ENCODE assay signal across 8 cellular contexts in the genomic region with DNA sequence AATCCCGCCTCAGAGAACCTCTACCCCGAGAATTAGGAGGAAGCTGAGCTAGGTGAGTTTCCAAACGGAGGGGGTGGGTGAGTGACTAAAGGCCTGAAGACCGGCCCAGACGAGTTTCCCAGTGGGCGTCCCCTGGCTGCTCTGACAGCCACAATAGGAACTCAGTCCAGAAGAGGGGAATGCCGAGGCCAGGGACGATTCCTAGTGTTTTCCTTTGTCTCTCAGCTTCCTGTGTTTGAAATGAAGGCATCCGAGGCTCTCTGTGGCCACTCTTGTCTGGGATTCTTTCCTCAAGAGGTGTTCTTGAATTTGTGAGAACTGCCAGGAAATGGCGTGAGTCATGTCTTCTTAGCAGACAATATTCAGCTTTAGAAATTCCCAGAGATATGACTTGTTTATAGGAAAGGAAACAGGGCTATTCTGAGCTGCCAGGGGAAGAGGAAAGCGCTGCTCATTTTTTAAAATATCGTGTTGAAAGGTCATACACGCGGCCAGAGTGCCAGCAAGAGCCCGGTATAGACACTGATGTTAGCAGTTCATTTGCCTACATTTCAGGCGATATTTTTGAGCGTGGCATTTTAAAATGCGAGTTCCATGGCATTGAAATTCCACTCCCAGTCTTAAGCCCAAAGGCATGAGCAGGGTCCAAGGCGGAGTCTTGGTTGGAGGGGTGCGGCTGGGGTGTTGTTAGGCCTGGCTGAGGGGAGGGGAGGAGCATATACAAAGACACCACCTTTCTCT.
DNase-seq lines count a peak whose midpoint lies in the region; ATAC-seq, FAIRE-seq and TF ChIP-seq lines count a peak whose summit lies in the region.

No MANE protein-coding gene starts in this region.

- FAIRE-seq in HTR-8/SVneo (lab: Jason Lieb, UNC): peak; percentile 46

- no peak for DNase-seq in natural killer cell treated with Interleukin-12 subunit alpha and Interleukin-12 subunit beta and Interleukin-15 and Interleukin-18, amount 100 ng/mL, for 72 hours (ENCODE audit: low spot score)
- DNase-seq in natural killer cell: no peak
- peak; percentile 57 for DNase-seq in HTR-8/SVneo (ENCODE audit: insufficient read length, low spot score)
- DNase-seq in Right ventricle myocardium inferior (ENCODE audit: missing footprints): no peak
- DNase-seq in posterior vena cava (ENCODE audit: low spot score): peak; percentile 93
- DNase-seq in HT-29 (ENCODE audit: low spot score): no peak
- no peak for DNase-seq in NCI-H1436 treated with DMSO at 0.1 percent for 48 hours (lab: John Stamatoyannopoulos, UW)

- intact Hi-C loops in natural killer cell (cut with micrococcal nuclease): no loop called here
- intact Hi-C loops in Right ventricle myocardium inferior (cut with DNase I): loop anchor here (2.0 to 10.0 kb wide), 2 partner anchors 170 to 290 kb away; partner anchors contain the start of gene KLF7
- intact Hi-C loops in posterior vena cava (cut with DNase I): loop anchor here in 1 of 2 donors (10.0 kb wide), 2 partner anchors 80 to 170 kb away; partner anchors contain the start of gene KLF7

- TF ChIP-seq CTCF in natural killer cell (IDR thresholded peaks at IDR 0.05): no peak

- no peaks in the 10 kb centered on the region for H3K9me3 Mint-ChIP-seq in natural killer cell treated with Interleukin-12 subunit alpha and Interleukin-12 subunit beta and Interleukin-15 and Interleukin-18, amount 100 ng/mL, for 72 hours
- H3K9me3 Mint-ChIP-seq in natural killer cell: no peaks in the 10 kb centered on the region
- H3K9me3 Mint-ChIP-seq in activated T-helper 17 cell treated with anti-CD3 and anti-CD28 coated beads, Interleukin-2, amount 50 U/mL, for 72 hours: no peaks in the 10 kb centered on the region

- peaks cover 51 to 62% of the 10 kb centered on the region in 2 donors for H3K4me1 Mint-ChIP-seq in natural killer cell treated with Interleukin-12 subunit alpha and Interleukin-12 subunit beta and Interleukin-15 and Interleukin-18, amount 100 ng/mL, for 72 hours (ENCODE audit: low read depth in 2 of 2)
- H3K4me1 Mint-ChIP-seq in natural killer cell: peaks cover 6 to 11% of the 10 kb centered on the region in 2 donors
- H3K4me1 Mint-ChIP-seq in activated T-helper 17 cell treated with anti-CD3 and anti-CD28 coated beads, Interleukin-2, amount 50 U/mL, for 72 hours: peaks cover 51% of the 10 kb centered on the region

- peak overlapping the region; percentile 88 to 94 for H3K27ac Mint-ChIP-seq in natural killer cell treated with Interleukin-12 subunit alpha and Interleukin-12 subunit beta and Interleukin-15 and Interleukin-18, amount 100 ng/mL, for 72 hours
- H3K27ac Mint-ChIP-seq in natural killer cell: no peak overlapping the region
- peak overlapping the region; percentile 93 for H3K27ac Mint-ChIP-seq in activated T-helper 17 cell treated with anti-CD3 and anti-CD28 coated beads, Interleukin-2, amount 50 U/mL, for 72 hours

- peak; percentile 48 to 66 for ATAC-seq in natural killer cell treated with Interleukin-12 subunit alpha and Interleukin-12 subunit beta and Interleukin-15 and Interleukin-18, amount 100 ng/mL, for 72 hours
- ATAC-seq in natural killer cell: no peak
- peak; percentile 50 for ATAC-seq in activated T-helper 17 cell treated with anti-CD3 and anti-CD28 coated beads, Interleukin-2, amount 50 U/mL, for 72 hours (replicated peaks)
- peak; percentile 55 for ATAC-seq in Right ventricle myocardium inferior

- H3K4me3 Mint-ChIP-seq in natural killer cell treated with Interleukin-12 subunit alpha and Interleukin-12 subunit beta and Interleukin-15 and Interleukin-18, amount 100 ng/mL, for 72 hours: peak overlapping the region; percentile 77
- no peak overlapping the region for H3K4me3 Mint-ChIP-seq in natural killer cell
- peak overlapping the region; percentile 75 for H3K4me3 Mint-ChIP-seq in activated T-helper 17 cell treated with anti-CD3 and anti-CD28 coated beads, Interleukin-2, amount 50 U/mL, for 72 hours

- H3K27me3 Mint-ChIP-seq in natural killer cell treated with Interleukin-12 subunit alpha and Interleukin-12 subunit beta and Interleukin-15 and Interleukin-18, amount 100 ng/mL, for 72 hours: peaks cover 0 to 4% of the 10 kb centered on the region in 2 donors
- H3K27me3 Mint-ChIP-seq in natural killer cell (ENCODE audit: low read depth in 2 of 2): peaks cover 0 to 3% of the 10 kb centered on the region in 2 donors
- no peaks in the 10 kb centered on the region for H3K27me3 Mint-ChIP-seq in activated T-helper 17 cell treated with anti-CD3 and anti-CD28 coated beads, Interleukin-2, amount 50 U/mL, for 72 hours

- H3K36me3 Mint-ChIP-seq in natural killer cell treated with Interleukin-12 subunit alpha and Interleukin-12 subunit beta and Interleukin-15 and Interleukin-18, amount 100 ng/mL, for 72 hours: peaks cover 5% of the 10 kb centered on the region
- no peaks in the 10 kb centered on the region for H3K36me3 Mint-ChIP-seq in natural killer cell
- H3K36me3 Mint-ChIP-seq in activated T-helper 17 cell treated with anti-CD3 and anti-CD28 coated beads, Interleukin-2, amount 50 U/mL, for 72 hours (ENCODE audit: low read depth): no peaks in the 10 kb centered on the region

Comparison
In these comparisons a context has a peak if more than half of its experiments do, and no peak if none do; other contexts are left out.
1. ATAC-seq: peak in natural killer cell treated with Interleukin-12 subunit alpha and Interleukin-12 subunit beta and Interleukin-15 and Interleukin-18, amount 100 ng/mL, for 72 hours (2 of 2), activated T-helper 17 cell treated with anti-CD3 and anti-CD28 coated beads, Interleukin-2, amount 50 U/mL, for 72 hours (single experiment) and Right ventricle myocardium inferior (single experiment); none in natural killer cell (0 of 3).
2. H3K27ac Mint-ChIP-seq: peak in natural killer cell treated with Interleukin-12 subunit alpha and Interleukin-12 subunit beta and Interleukin-15 and Interleukin-18, amount 100 ng/mL, for 72 hours (2 of 2) and activated T-helper 17 cell treated with anti-CD3 and anti-CD28 coated beads, Interleukin-2, amount 50 U/mL, for 72 hours (single experiment); none in natural killer cell (0 of 2).
3. DNase-seq: peak in HTR-8/SVneo (single experiment) and posterior vena cava (single experiment); none in natural killer cell treated with Interleukin-12 subunit alpha and Interleukin-12 subunit beta and Interleukin-15 and Interleukin-18, amount 100 ng/mL, for 72 hours (single experiment), natural killer cell (single experiment), Right ventricle myocardium inferior (single experiment), HT-29 (single experiment) and NCI-H1436 treated with DMSO at 0.1 percent for 48 hours (single experiment).